Comparison of ENCODE assay signal across 12 cellular contexts in the genomic region with DNA sequence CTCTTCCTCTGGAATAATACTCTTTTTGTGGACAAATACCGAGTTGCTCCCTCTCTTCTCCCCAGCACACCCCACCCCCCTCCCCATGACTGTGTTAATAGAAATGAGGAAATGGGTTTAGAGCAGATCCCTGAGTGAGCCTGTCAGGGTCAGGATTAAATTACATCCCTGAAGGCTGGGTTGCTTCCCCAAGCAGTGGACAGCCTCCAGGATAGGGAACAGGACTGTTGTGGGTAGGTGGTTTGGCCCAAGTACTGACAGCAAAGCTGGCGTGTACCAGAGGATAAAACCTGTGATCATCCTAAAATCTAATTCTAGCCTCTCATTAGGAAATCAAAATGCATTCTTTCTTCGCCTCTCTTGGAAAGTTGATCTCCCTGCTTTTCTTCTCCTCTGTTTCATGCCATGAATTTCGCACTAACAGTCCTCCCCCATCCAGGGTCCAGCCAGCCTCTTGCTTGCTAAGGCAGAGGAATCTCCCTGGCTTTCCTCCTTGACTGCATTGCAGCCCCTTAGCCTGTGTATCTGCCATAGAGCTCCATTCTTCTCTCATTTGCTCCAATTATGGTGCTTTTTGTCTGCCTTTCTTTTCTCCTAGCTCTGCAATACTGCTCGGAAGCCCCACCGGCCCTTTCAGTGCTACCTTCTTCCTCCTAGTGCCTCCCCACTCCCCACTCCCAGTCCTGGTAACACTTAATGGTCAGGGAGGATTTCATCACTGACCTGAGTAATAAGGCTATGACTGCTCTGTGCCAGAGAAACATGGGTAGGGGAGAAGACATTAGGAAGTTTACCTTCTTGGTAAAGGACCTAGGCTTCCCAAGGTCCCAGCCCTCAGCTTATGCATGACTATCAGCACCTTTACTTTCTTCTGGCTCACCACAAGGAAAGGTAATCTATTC. TPM values are rescaled to one million over a fixed set of nuclear protein-coding genes. Genes with fewer than 3 reads are reported as not detected.
A peak's percentile ranks its signal among the peaks of the same experiment; 100 is the strongest.
DNase-seq lines count a peak whose midpoint lies in the region; ATAC-seq lines count a peak whose summit lies in the region.
"Had no signal": no experiment of that assay in that cellular context is flagged by ENCODE, and none has a peak within 500 bp of the region (broad histone marks: within the 10 kb centered on the region; RNA-seq: fewer than 3 reads in every experiment).

No MANE protein-coding gene starts in this region.

- H2BK120ac ChIP-seq in trophoblast cell (ENCODE audit: insufficient read depth, low read length, poor library complexity) = no peak overlapping the region

- no peak overlapping the region for H3K9ac ChIP-seq in trophoblast cell (ENCODE audit: low read length)

- WGBS in trophoblast cell (ENCODE audit: extremely low coverage, insufficient coverage, insufficient read length) = no CpG with 5 or more reads among the region's 6 CpGs

- H3K9me3 ChIP-seq in trophoblast cell (ENCODE audit: insufficient read depth, low read depth, low read length) = no peaks in the 10 kb centered on the region

- no peak overlapping the region for H3K4ac ChIP-seq in trophoblast cell (ENCODE audit: low read depth, low read length)

- H2AFZ ChIP-seq in trophoblast cell (ENCODE audit: insufficient read depth, low read length, poor library complexity) = no peak overlapping the region

- H3K18ac ChIP-seq in trophoblast cell (ENCODE audit: low read length) = no peak overlapping the region

- DNase-seq in GM03348 (ENCODE audit: low spot score) (peak; percentile 80), RPMI7951 (ENCODE audit: low read depth) (peak; percentile 70), trophoblast cell (no peak), amygdala (lab: John Stamatoyannopoulos, UW) (no peak)
- no peak for DNase-seq in stimulated activated CD4-positive, alpha-beta T cell treated with anti-CD3 and anti-CD28 coated beads, Interleukin-4, amount 100 ng/mL, for 1 hour
- DNase-seq: activated T-cell treated with anti-CD3 and anti-CD28 coated beads, Interleukin-2, amount 50 U/mL, for 1 hour; GDM1; NCI-H1092 treated with DMSO at 0.1 percent for 48 hours; SHP77 had no signal

- no peak overlapping the region for H4K8ac ChIP-seq in trophoblast cell (ENCODE audit: low read depth, low read length)

- H3K36me3 ChIP-seq in trophoblast cell (ENCODE audit: control insufficient read depth in 1 of 2, insufficient read depth in 2 of 2, low read length in 2 of 2) = peaks cover 8 to 15% of the 10 kb centered on the region in 2 experiments

- H3K79me1 ChIP-seq in trophoblast cell (ENCODE audit: low read length) = no peaks in the 10 kb centered on the region

- H2BK5ac ChIP-seq in trophoblast cell (ENCODE audit: low read depth, low read length, poor library complexity) = no peak overlapping the region

- no peak overlapping the region for H4K91ac ChIP-seq in trophoblast cell (ENCODE audit: low read depth, low read length)

- no peaks in the 10 kb centered on the region for H3K27me3 ChIP-seq in trophoblast cell (ENCODE audit: insufficient read depth, low read length)

- peak; percentile 42 for ATAC-seq in esophagus mucosa
- ATAC-seq in HG03565 (IDR thresholded peaks at IDR 0.05; ENCODE audit: unreplicated experiment) = no peak
- ATAC-seq in HG02938 (IDR thresholded peaks at IDR 0.05; ENCODE audit: unreplicated experiment) = no peak

- peaks cover 16% of the 10 kb centered on the region in 2 experiments for H3K4me1 ChIP-seq in trophoblast cell (ENCODE audit: control insufficient read depth in 1 of 2, insufficient read depth in 2 of 2, low read length in 2 of 2)

- no peak overlapping the region for H2AK5ac ChIP-seq in trophoblast cell (ENCODE audit: low read length)

- H2BK12ac ChIP-seq in trophoblast cell (ENCODE audit: low read length) = no peak overlapping the region

- no peak overlapping the region for H4K12ac ChIP-seq in trophoblast cell (ENCODE audit: low read depth, low read length)

- H3K79me2 ChIP-seq in trophoblast cell (ENCODE audit: control insufficient read depth, insufficient read depth, low read length, poor library complexity) = no peaks in the 10 kb centered on the region

- no peak overlapping the region for H3K4me3 ChIP-seq in trophoblast cell (ENCODE audit: low read depth, low read length)

- H3K27ac ChIP-seq in trophoblast cell (ENCODE audit: low read depth, low read length) = no peak overlapping the region

- no peak overlapping the region for H3K14ac ChIP-seq in trophoblast cell (ENCODE audit: low read length)

- no peak overlapping the region for H3K23ac ChIP-seq in trophoblast cell (ENCODE audit: low read length)

- H3K4me2 ChIP-seq in trophoblast cell (ENCODE audit: low read length) = peak overlapping the region; percentile 2

RNA-seq across cellular contexts. Expression of a gene that starts 8.4 kb away (rescaled TPM):
- under 0.01 TPM in 1 of 2 replicates, not detected in the other for total RNA-seq in RPMI7951 (2014; rRNA removed; shearing (Covaris generic))
- total RNA-seq in esophagus mucosa = 16.7 TPM
- polyA plus RNA-seq in trophoblast cell (2013) = 0.78 and 1.1 TPM in 2 replicates

Comparison
In these comparisons a context has a peak if more than half of its experiments do, and no peak if none do; other contexts are left out.
1. DNase-seq: peak in GM03348 (single experiment) and RPMI7951 (single experiment); none in trophoblast cell (0 of 2), stimulated activated CD4-positive, alpha-beta T cell treated with anti-CD3 and anti-CD28 coated beads, Interleukin-4, amount 100 ng/mL, for 1 hour (single experiment) and amygdala (0 of 56).
2. RNA of a gene that starts 8.4 kb away (total RNA-seq): 16.7 TPM in esophagus mucosa (single experiment); under 0.01 TPM in RPMI7951; every median in the first group is over 10 times any median in the second.